In genomic region chr15:40508216-40508615, GRCh38 we compare ENCODE assay signal across 9 cellular contexts.
"Had no signal": no experiment of that assay in that cellular context is flagged by ENCODE, and none has a peak within 500 bp of the region (broad histone marks: within the 10 kb centered on the region; RNA-seq: fewer than 3 reads in every experiment).

No MANE protein-coding gene starts in this region.

- H3K36me3 ChIP-seq: HAP-1 had no signal

- FAIRE-seq: HepG2 had no signal

- H3K4me3 ChIP-seq: GM23248, HAP-1 had no signal

- H3K36me3 Mint-ChIP-seq: IgD-negative memory B cell had no signal

- H3K27ac ChIP-seq: GM23248, HL-60 had no signal

- H3K9me3 ChIP-seq: HAP-1 had no signal

- H3K9ac ChIP-seq: GM23248 had no signal

- DNase-seq: GM23248, GOT3, H7, HFFc6, KBM-7 had no signal

- H3K9me3 Mint-ChIP-seq: HFFc6, IgD-negative memory B cell had no signal

- H3K27ac Mint-ChIP-seq: HFFc6, IgD-negative memory B cell had no signal
